In genomic region chr4:104017213-104017612, GRCh38 we compare ENCODE assay signal across 26 cellular contexts.
"Had no signal": no experiment of that assay in that cellular context is flagged by ENCODE, and none has a peak within 500 bp of the region (broad histone marks: within the 10 kb centered on the region; RNA-seq: fewer than 3 reads in every experiment).

No MANE protein-coding gene starts in this region.

- H3K4me1 Mint-ChIP-seq: activated CD4-positive, alpha-beta T cell treated with anti-CD3 and anti-CD28 coated beads for 36 hours; activated CD4-positive, alpha-beta T cell treated with anti-CD3 and anti-CD28 coated beads, Interleukin-2, amount 10 ng/mL, durations not matched to agents 24 days and 14 days; activated CD8-positive, alpha-beta memory T cell treated with anti-CD3 and anti-CD28 coated beads, Interleukin-2, amount 10 ng/mL, durations not matched to agents 7 days and 5 days; activated naive CD4-positive, alpha-beta T cell treated with anti-CD3 and anti-CD28 coated beads, Interleukin-2, amount 10 ng/mL, durations not matched to agents 7 days and 5 days; activated naive CD8-positive, alpha-beta T cell treated with anti-CD3 and anti-CD28 coated beads, Interleukin-2, amount 10 ng/mL, durations not matched to agents 7 days and 5 days; endodermal cell had no signal

- H3K36me3 Mint-ChIP-seq: activated CD4-positive, alpha-beta memory T cell treated with anti-CD3 and anti-CD28 coated beads for 36 hours; activated CD8-positive, alpha-beta memory T cell treated with anti-CD3 and anti-CD28 coated beads, Interleukin-2, amount 10 ng/mL, durations not matched to agents 7 days and 5 days; activated naive CD4-positive, alpha-beta T cell treated with anti-CD3 and anti-CD28 coated beads, Interleukin-2, amount 10 ng/mL, durations not matched to agents 7 days and 5 days; activated naive CD4-positive, alpha-beta T cell treated with anti-CD3 and anti-CD28 coated beads, Interleukin-2, amount 50 U/mL, for 72 hours; activated naive CD8-positive, alpha-beta T cell treated with anti-CD3 and anti-CD28 coated beads, Interleukin-2, amount 10 ng/mL, durations not matched to agents 7 days and 5 days; brain had no signal

- ATAC-seq: activated CD4-positive, alpha-beta T cell treated with anti-CD3 and anti-CD28 coated beads for 36 hours; activated CD8-positive, alpha-beta memory T cell treated with anti-CD3 and anti-CD28 coated beads, Interleukin-2, amount 10 ng/mL, durations not matched to agents 7 days and 5 days; activated CD8-positive, alpha-beta T cell treated with anti-CD3 and anti-CD28 coated beads, Interleukin-2, amount 10 ng/mL, durations not matched to agents 7 days and 5 days; activated naive CD4-positive, alpha-beta T cell treated with anti-CD3 and anti-CD28 coated beads, Interleukin-2, amount 50 U/mL, for 72 hours; activated T-cell treated with anti-CD3 and anti-CD28 coated beads, Interleukin-2, amount 50 U/mL, for 72 hours; esophagus mucosa; gastroesophageal sphincter had no signal

- H3K9me3 Mint-ChIP-seq: activated CD4-positive, alpha-beta memory T cell treated with anti-CD3 and anti-CD28 coated beads for 36 hours; activated CD4-positive, alpha-beta T cell treated with anti-CD3 and anti-CD28 coated beads, Interleukin-2, amount 10 ng/mL, durations not matched to agents 24 days and 14 days; activated naive CD4-positive, alpha-beta T cell treated with anti-CD3 and anti-CD28 coated beads, Interleukin-2, amount 10 ng/mL, durations not matched to agents 7 days and 5 days; activated naive CD8-positive, alpha-beta T cell treated with anti-CD3 and anti-CD28 coated beads, Interleukin-2, amount 10 ng/mL, durations not matched to agents 7 days and 5 days; brain; endodermal cell had no signal

- DNase-seq: activated CD4-positive, alpha-beta memory T cell treated with anti-CD3 and anti-CD28 coated beads for 36 hours; activated CD4-positive, alpha-beta T cell treated with anti-CD3 and anti-CD28 coated beads for 36 hours; activated CD4-positive, alpha-beta T cell treated with anti-CD3 and anti-CD28 coated beads, Interleukin-2, amount 10 ng/mL, durations not matched to agents 24 days and 14 days; activated CD4-positive, CD25-positive, alpha-beta regulatory T cell; activated CD4-positive, CD25-positive, alpha-beta regulatory T cell treated with anti-CD3 and anti-CD28 coated beads, Interleukin-2, amount 50 U/mL, for 72 hours; activated CD8-positive, alpha-beta memory T cell treated with anti-CD3 and anti-CD28 coated beads, Interleukin-2, amount 10 ng/mL, durations not matched to agents 7 days and 5 days; activated CD8-positive, alpha-beta memory T cell treated with anti-CD3 and anti-CD28 coated beads, Interleukin-2, amount 50 U/mL, for 4 hours; activated CD8-positive, alpha-beta T cell treated with anti-CD3 and anti-CD28 coated beads, Interleukin-2, amount 10 ng/mL, durations not matched to agents 7 days and 5 days; activated gamma-delta T cell; activated naive CD4-positive, alpha-beta T cell; activated naive CD4-positive, alpha-beta T cell treated with anti-CD3 and anti-CD28 coated beads, Interleukin-2, amount 10 ng/mL, durations not matched to agents 7 days and 5 days; activated naive CD8-positive, alpha-beta T cell treated with anti-CD3 and anti-CD28 coated beads, Interleukin-2, amount 10 ng/mL, durations not matched to agents 7 days and 5 days; activated T-cell treated with anti-CD3 and anti-CD28 coated beads, Interleukin-2, amount 50 U/mL, for 24 hours; activated T-cell treated with anti-CD3 and anti-CD28 coated beads, Interleukin-2, amount 50 U/mL, for 72 hours; central memory CD4-positive, alpha-beta T cell; cerebellar nuclear complex; colonic mucosa; effector memory CD4-positive, alpha-beta T cell; endodermal cell; foreskin fibroblast; head of caudate nucleus; T-helper 2 cell had no signal

- H3K4me3 Mint-ChIP-seq: activated CD4-positive, alpha-beta memory T cell treated with anti-CD3 and anti-CD28 coated beads for 36 hours; activated CD4-positive, alpha-beta T cell treated with anti-CD3 and anti-CD28 coated beads for 36 hours; activated CD4-positive, alpha-beta T cell treated with anti-CD3 and anti-CD28 coated beads, Interleukin-2, amount 10 ng/mL, durations not matched to agents 24 days and 14 days; activated CD8-positive, alpha-beta memory T cell treated with anti-CD3 and anti-CD28 coated beads, Interleukin-2, amount 10 ng/mL, durations not matched to agents 7 days and 5 days; activated CD8-positive, alpha-beta T cell treated with anti-CD3 and anti-CD28 coated beads, Interleukin-2, amount 10 ng/mL, durations not matched to agents 7 days and 5 days; activated naive CD4-positive, alpha-beta T cell treated with anti-CD3 and anti-CD28 coated beads, Interleukin-2, amount 10 ng/mL, durations not matched to agents 7 days and 5 days; activated naive CD8-positive, alpha-beta T cell treated with anti-CD3 and anti-CD28 coated beads, Interleukin-2, amount 10 ng/mL, durations not matched to agents 7 days and 5 days; activated T-cell treated with anti-CD3 and anti-CD28 coated beads, Interleukin-2, amount 50 U/mL, for 24 hours; activated T-cell treated with anti-CD3 and anti-CD28 coated beads, Interleukin-2, amount 50 U/mL, for 72 hours; brain; endodermal cell had no signal

- H3K27me3 Mint-ChIP-seq: activated CD4-positive, alpha-beta memory T cell treated with anti-CD3 and anti-CD28 coated beads for 36 hours; activated CD4-positive, alpha-beta T cell treated with anti-CD3 and anti-CD28 coated beads for 36 hours; activated CD4-positive, alpha-beta T cell treated with anti-CD3 and anti-CD28 coated beads, Interleukin-2, amount 10 ng/mL, durations not matched to agents 24 days and 14 days; activated CD8-positive, alpha-beta memory T cell treated with anti-CD3 and anti-CD28 coated beads, Interleukin-2, amount 10 ng/mL, durations not matched to agents 7 days and 5 days; activated naive CD4-positive, alpha-beta T cell treated with anti-CD3 and anti-CD28 coated beads, Interleukin-2, amount 10 ng/mL, durations not matched to agents 7 days and 5 days; activated naive CD8-positive, alpha-beta T cell treated with anti-CD3 and anti-CD28 coated beads, Interleukin-2, amount 10 ng/mL, durations not matched to agents 7 days and 5 days; activated T-cell treated with anti-CD3 and anti-CD28 coated beads, Interleukin-2, amount 50 U/mL, for 24 hours had no signal

- H3K27ac Mint-ChIP-seq: activated CD4-positive, alpha-beta memory T cell treated with anti-CD3 and anti-CD28 coated beads for 36 hours; activated CD4-positive, alpha-beta T cell treated with anti-CD3 and anti-CD28 coated beads for 36 hours; activated CD4-positive, alpha-beta T cell treated with anti-CD3 and anti-CD28 coated beads, Interleukin-2, amount 10 ng/mL, durations not matched to agents 24 days and 14 days; activated CD8-positive, alpha-beta memory T cell treated with anti-CD3 and anti-CD28 coated beads, Interleukin-2, amount 10 ng/mL, durations not matched to agents 7 days and 5 days; activated CD8-positive, alpha-beta T cell treated with anti-CD3 and anti-CD28 coated beads, Interleukin-2, amount 10 ng/mL, durations not matched to agents 7 days and 5 days; activated naive CD4-positive, alpha-beta T cell treated with anti-CD3 and anti-CD28 coated beads, Interleukin-2, amount 10 ng/mL, durations not matched to agents 7 days and 5 days; activated naive CD4-positive, alpha-beta T cell treated with anti-CD3 and anti-CD28 coated beads, Interleukin-2, amount 50 U/mL, for 72 hours; activated naive CD8-positive, alpha-beta T cell treated with anti-CD3 and anti-CD28 coated beads, Interleukin-2, amount 10 ng/mL, durations not matched to agents 7 days and 5 days; activated T-cell treated with anti-CD3 and anti-CD28 coated beads, Interleukin-2, amount 50 U/mL, for 24 hours; activated T-cell treated with anti-CD3 and anti-CD28 coated beads, Interleukin-2, amount 50 U/mL, for 72 hours; brain; endodermal cell had no signal
